In the genomic region with DNA sequence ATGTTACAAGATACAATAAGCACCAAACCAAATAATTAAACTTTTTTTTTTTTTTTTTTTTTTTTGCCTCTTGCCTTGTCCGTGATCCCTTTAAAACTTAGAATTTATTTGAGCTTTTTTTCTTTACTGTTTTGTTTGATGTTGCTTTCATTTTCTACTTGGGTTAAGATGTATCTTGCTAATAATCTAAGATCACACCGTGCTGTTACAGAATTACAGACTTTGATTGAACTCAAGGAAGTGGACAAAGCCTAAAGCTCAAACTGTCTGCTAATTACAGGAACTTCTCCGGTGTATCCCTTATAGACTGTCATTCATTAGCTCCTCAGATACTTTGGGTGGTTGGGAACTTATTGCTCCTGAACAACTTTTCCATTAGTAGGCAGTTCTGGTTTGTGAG, we compare ENCODE assay signal across 14 cellular contexts. TPM values are rescaled to one million over a fixed set of nuclear protein-coding genes. Genes with fewer than 3 reads are reported as not detected.
DNase-seq lines count a peak whose midpoint lies in the region; ATAC-seq, FAIRE-seq and TF ChIP-seq lines count a peak whose summit lies in the region.
"Had no signal": no experiment of that assay in that cellular context is flagged by ENCODE, and none has a peak within 500 bp of the region (broad histone marks: within the 10 kb centered on the region; RNA-seq: fewer than 3 reads in every experiment).

No MANE protein-coding gene starts in this region.

- H2AFZ ChIP-seq in DND-41 (ENCODE audit: low read depth, low read length): 0 out of 2 replicates have a peak overlapping the region, but pooled peaks have one; percentile 28

- peaks cover 86% of the 10 kb centered on the region for H3K79me2 ChIP-seq in DND-41 (ENCODE audit: insufficient read depth, low read length)

- FAIRE-seq in islet of Langerhans (lab: Jason Lieb, UNC): peak; percentile 95
- FAIRE-seq: endometrium had no signal

- peak; percentile 51 for ATAC-seq in DND-41 (ENCODE audit: insufficient read depth, low read depth)
- ATAC-seq in GM18520 (IDR thresholded peaks at IDR 0.05; ENCODE audit: unreplicated experiment): no peak
- ATAC-seq in HG03039 (IDR thresholded peaks at IDR 0.05; ENCODE audit: unreplicated experiment): no peak

- CTCF ChIA-PET in activated CD4-positive, alpha-beta memory T cell treated with anti-CD3 and anti-CD28 coated beads, Interleukin-2, amount 10 ng/mL, durations not matched to agents 7 days and 5 days (lab: Charles Lee): interaction anchor here (0.7 to 4.2 kb wide), 9 partner anchors 14 to 1072 kb away, joined by 3 to 57 read pairs (median 6); a partner anchor contains a TSS

- H3K4me3 Mint-ChIP-seq in activated CD4-positive, alpha-beta memory T cell treated with anti-CD3 and anti-CD28 coated beads, Interleukin-2, amount 10 ng/mL, durations not matched to agents 7 days and 5 days: peak overlapping the region; percentile 72

- peaks cover 31% of the 10 kb centered on the region for H3K36me3 Mint-ChIP-seq in activated CD4-positive, alpha-beta memory T cell treated with anti-CD3 and anti-CD28 coated beads, Interleukin-2, amount 10 ng/mL, durations not matched to agents 7 days and 5 days (ENCODE audit: low read depth)

- no peak overlapping the region for H3K27ac ChIP-seq in BLaER1
- peak overlapping the region; percentile 72 for H3K27ac ChIP-seq in DND-41 (ENCODE audit: low read length)
- no peak overlapping the region for H3K27ac ChIP-seq in substantia nigra (ENCODE audit: low read depth, low read length, poor library complexity, severe bottlenecking)
- H3K27ac ChIP-seq: SJCRH30 had no signal

- peaks cover 71% of the 10 kb centered on the region for H3K4me1 Mint-ChIP-seq in activated CD4-positive, alpha-beta memory T cell treated with anti-CD3 and anti-CD28 coated beads, Interleukin-2, amount 10 ng/mL, durations not matched to agents 7 days and 5 days

- peaks cover 19% of the 10 kb centered on the region for H3K9me3 Mint-ChIP-seq in activated CD4-positive, alpha-beta memory T cell treated with anti-CD3 and anti-CD28 coated beads, Interleukin-2, amount 10 ng/mL, durations not matched to agents 7 days and 5 days

- H3K36me3 ChIP-seq in BLaER1 (peaks cover 44% of the 10 kb centered on the region), DND-41 (ENCODE audit: insufficient read depth, low read length) (no peaks in the 10 kb centered on the region)
- H3K36me3 ChIP-seq: SJCRH30 had no signal

- H3K4me1 ChIP-seq in BLaER1 (peaks cover 50% of the 10 kb centered on the region), DND-41 (ENCODE audit: insufficient read depth, low read length) (peaks cover 55% of the 10 kb centered on the region)
- H3K4me1 ChIP-seq: SJCRH30 had no signal

- no peaks in the 10 kb centered on the region for H3K27me3 ChIP-seq in BLaER1
- no peaks in the 10 kb centered on the region for H3K27me3 ChIP-seq in DND-41 (ENCODE audit: insufficient read depth, low read length, poor library complexity)
- H3K27me3 ChIP-seq: SJCRH30 had no signal

- DNase-seq in DND-41 (no peak), substantia nigra (lab: John Stamatoyannopoulos, UW) (no peak), NOMO-1 (lab: John Stamatoyannopoulos, UW; ENCODE audit: unreplicated experiment in 2 of 2) (no peak)
- DNase-seq in activated CD4-positive, alpha-beta memory T cell treated with anti-CD3 and anti-CD28 coated beads, Interleukin-2, amount 10 ng/mL, durations not matched to agents 7 days and 5 days: no peak
- DNase-seq: DMS79 treated with DMSO at 0.1 percent for 48 hours, foreskin fibroblast, NCI-H146, NCI-H345, SJCRH30 had no signal

- POLR2A ChIA-PET in activated CD4-positive, alpha-beta memory T cell treated with anti-CD3 and anti-CD28 coated beads, Interleukin-2, amount 10 ng/mL, durations not matched to agents 7 days and 5 days (lab: Charles Lee): interaction anchor here (0.8 to 4.8 kb wide), 14 partner anchors 13 to 753 kb away, joined by 3 to 259 read pairs (median 6); a partner anchor contains a TSS

- H3K4me3 ChIP-seq in BLaER1 (no peak overlapping the region), DND-41 (ENCODE audit: low read depth in 1 of 2, low read length in 2 of 2) (peak overlapping the region in 1 of 2 experiments; percentile 45; a peak in 2 of 4 replicates)
- H3K4me3 ChIP-seq: SJCRH30 had no signal

- peaks cover 27% of the 10 kb centered on the region for H4K20me1 ChIP-seq in BLaER1
- 0 out of 2 replicates have a peak, but pooled peaks cover 4% of the 10 kb centered on the region for H4K20me1 ChIP-seq in DND-41 (ENCODE audit: insufficient read depth, low read length)

- no peaks in the 10 kb centered on the region for H3K27me3 Mint-ChIP-seq in activated CD4-positive, alpha-beta memory T cell treated with anti-CD3 and anti-CD28 coated beads, Interleukin-2, amount 10 ng/mL, durations not matched to agents 7 days and 5 days

- H3K9me3 ChIP-seq in BLaER1 (peaks cover 45% of the 10 kb centered on the region), DND-41 (ENCODE audit: insufficient read depth, low read length, severe bottlenecking) (no peaks in the 10 kb centered on the region)
- H3K9me3 ChIP-seq: SJCRH30 had no signal

- H3K4me2 ChIP-seq in BLaER1 (peak overlapping the region; percentile 74), DND-41 (ENCODE audit: insufficient read depth, low read length) (peak overlapping the region; percentile 65)

- H3K9ac ChIP-seq in BLaER1: no peak overlapping the region
- H3K9ac ChIP-seq in DND-41 (ENCODE audit: low read depth, low read length): peak overlapping the region; percentile 40

- no peak for TF ChIP-seq CTCF in DND-41 (IDR thresholded peaks at IDR 0.05; ENCODE audit: borderline replicate concordance, extremely low read depth, low read length, poor library complexity, severe bottlenecking)

- H3K27ac Mint-ChIP-seq in activated CD4-positive, alpha-beta memory T cell treated with anti-CD3 and anti-CD28 coated beads, Interleukin-2, amount 10 ng/mL, durations not matched to agents 7 days and 5 days: peak overlapping the region; percentile 95

RNA-seq across cellular contexts. Expression of a gene that starts 26.5 kb away (rescaled TPM):
- total RNA-seq in activated CD4-positive, alpha-beta memory T cell treated with anti-CD3 and anti-CD28 coated beads, Interleukin-2, amount 10 ng/mL, durations not matched to agents 7 days and 5 days: 10 to 100 TPM; 53.3 to 58.7 TPM
